18 cellular contexts compared by ENCODE assay signal in the genomic region with DNA sequence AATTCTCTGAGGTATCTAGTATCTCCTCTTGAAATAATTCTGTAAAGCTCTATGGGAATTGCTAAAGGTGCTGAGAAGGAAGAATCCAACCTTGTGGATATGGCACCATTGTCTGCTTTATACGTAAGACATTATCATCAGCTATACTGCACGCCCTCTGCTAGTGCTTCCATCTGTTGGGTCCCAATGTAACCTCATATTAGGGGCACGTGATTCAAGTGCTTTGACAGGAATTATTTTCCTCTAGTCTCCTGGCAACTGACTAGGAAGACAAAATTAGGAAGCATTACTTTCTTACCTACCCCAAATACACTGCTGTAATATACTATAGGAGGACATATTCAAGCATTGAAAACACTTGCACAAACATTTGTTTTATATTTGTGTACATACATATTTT. TPM values are rescaled to one million over a fixed set of nuclear protein-coding genes. Genes with fewer than 3 reads are reported as not detected.
DNase-seq lines count a peak whose midpoint lies in the region; ATAC-seq and TF ChIP-seq lines count a peak whose summit lies in the region.
"Had no signal": no experiment of that assay in that cellular context is flagged by ENCODE, and none has a peak within 500 bp of the region (broad histone marks: within the 10 kb centered on the region; RNA-seq: fewer than 3 reads in every experiment).

No MANE protein-coding gene starts in this region.

- intact Hi-C loops in left ventricle myocardium superior (cut with micrococcal nuclease): no loop called here

- H3K36me3 ChIP-seq in right atrium auricular region: peaks cover 79% of the 10 kb centered on the region

- H3K27me3 Mint-ChIP-seq in activated T-cell treated with anti-CD3 and anti-CD28 coated beads, Interleukin-2, amount 50 U/mL, for 24 hours: no peaks in the 10 kb centered on the region
- H3K27me3 Mint-ChIP-seq: CD4-positive, alpha-beta memory T cell had no signal

- peaks cover 87% of the 10 kb centered on the region for H3K36me3 Mint-ChIP-seq in activated T-cell treated with anti-CD3 and anti-CD28 coated beads, Interleukin-2, amount 50 U/mL, for 24 hours (ENCODE audit: low read depth)

- peak; percentile 75 for ATAC-seq in left ventricle myocardium superior
- ATAC-seq in stimulated activated naive CD8-positive, alpha-beta T cell treated with anti-CD3 and anti-CD28 coated beads, Interleukin-15, Interleukin-2, amounts not matched to agents 100 U/mL and 50 U/mL, for 24 hours: no peak
- ATAC-seq: A549, GM23338 had no signal

- H3K9me3 Mint-ChIP-seq in activated T-cell treated with anti-CD3 and anti-CD28 coated beads, Interleukin-2, amount 50 U/mL, for 24 hours: no peaks in the 10 kb centered on the region
- H3K9me3 Mint-ChIP-seq: CD4-positive, alpha-beta memory T cell; GM23338 had no signal

- in situ Hi-C loops in G401 (cut with HindIII; ENCODE audit: low sequenced_read_pairs): no loop called here

- no peak overlapping the region for H3K4me3 Mint-ChIP-seq in activated T-cell treated with anti-CD3 and anti-CD28 coated beads, Interleukin-2, amount 50 U/mL, for 24 hours
- H3K4me3 Mint-ChIP-seq: CD4-positive, alpha-beta memory T cell; GM23338 had no signal

- no peak for TF ChIP-seq CTCF in right atrium auricular region (IDR thresholded peaks at IDR 0.05)

- DNase-seq in activated T-cell treated with anti-CD3 and anti-CD28 coated beads, Interleukin-2, amount 50 U/mL, for 24 hours: no peak
- DNase-seq in activated T-cell treated with anti-CD3 and anti-CD28 coated beads, Interleukin-2, amount 50 U/mL, for 1 hour: no peak
- no peak for DNase-seq in left ventricle myocardium superior
- DNase-seq in right atrium auricular region (ENCODE audit: low spot score): no peak
- peak; percentile 24 for DNase-seq in NCI-H524 treated with DMSO at 0.1 percent for 48 hours (lab: John Stamatoyannopoulos, UW)
- DNase-seq in G401 (ENCODE audit: low spot score): no peak
- DNase-seq in stimulated activated naive CD8-positive, alpha-beta T cell treated with anti-CD3 and anti-CD28 coated beads, Interleukin-15, Interleukin-2, amounts not matched to agents 100 U/mL and 50 U/mL, for 24 hours: no peak
- DNase-seq: BE2C; CD4-positive, alpha-beta memory T cell; COR-L47; DMS153; DMS79 treated with DMSO at 0.1 percent for 48 hours; EL; GDM1; H7 had no signal

- no peaks in the 10 kb centered on the region for H3K9me3 ChIP-seq in right atrium auricular region
- H3K9me3 ChIP-seq: A549, BE2C had no signal

- H3K4me1 Mint-ChIP-seq in activated T-cell treated with anti-CD3 and anti-CD28 coated beads, Interleukin-2, amount 50 U/mL, for 24 hours (ENCODE audit: low read depth): peaks cover 20% of the 10 kb centered on the region
- H3K4me1 Mint-ChIP-seq: GM23338 had no signal

- peak overlapping the region; percentile 5 for H3K27ac Mint-ChIP-seq in activated T-cell treated with anti-CD3 and anti-CD28 coated beads, Interleukin-2, amount 50 U/mL, for 24 hours
- H3K27ac Mint-ChIP-seq: GM23338 had no signal

- no peaks in the 10 kb centered on the region for H3K27me3 ChIP-seq in right atrium auricular region
- H3K27me3 ChIP-seq: BE2C had no signal

- no peak overlapping the region for H3K27ac ChIP-seq in right atrium auricular region
- H3K27ac ChIP-seq: A549, C4-2B had no signal

- H3K4me1 ChIP-seq in right atrium auricular region: no peaks in the 10 kb centered on the region
- H3K4me1 ChIP-seq: BE2C had no signal

- no peak overlapping the region for H3K4me3 ChIP-seq in right atrium auricular region
- H3K4me3 ChIP-seq: A549, GM23338 had no signal

RNA-seq across cellular contexts. Expression of a gene that starts 24.0 kb away (rescaled TPM):
- total RNA-seq in left ventricle myocardium superior (84.6 TPM), right atrium auricular region (10 to 100 TPM; 34.4 to 38.2 TPM)
- 127 and 223 TPM in 2 replicates for total RNA-seq in G401 (2014; rRNA removed; shearing (Covaris generic))

RNA-seq across cellular contexts. Expression of a gene that starts 38.6 kb away (rescaled TPM):
- total RNA-seq in left ventricle myocardium superior (38.3 TPM), right atrium auricular region (10 to 100 TPM; 24.5 to 26.0 TPM)
- total RNA-seq in G401 (2014; rRNA removed; shearing (Covaris generic)): 19.4 and 45.1 TPM in 2 replicates
